In the genomic region with DNA sequence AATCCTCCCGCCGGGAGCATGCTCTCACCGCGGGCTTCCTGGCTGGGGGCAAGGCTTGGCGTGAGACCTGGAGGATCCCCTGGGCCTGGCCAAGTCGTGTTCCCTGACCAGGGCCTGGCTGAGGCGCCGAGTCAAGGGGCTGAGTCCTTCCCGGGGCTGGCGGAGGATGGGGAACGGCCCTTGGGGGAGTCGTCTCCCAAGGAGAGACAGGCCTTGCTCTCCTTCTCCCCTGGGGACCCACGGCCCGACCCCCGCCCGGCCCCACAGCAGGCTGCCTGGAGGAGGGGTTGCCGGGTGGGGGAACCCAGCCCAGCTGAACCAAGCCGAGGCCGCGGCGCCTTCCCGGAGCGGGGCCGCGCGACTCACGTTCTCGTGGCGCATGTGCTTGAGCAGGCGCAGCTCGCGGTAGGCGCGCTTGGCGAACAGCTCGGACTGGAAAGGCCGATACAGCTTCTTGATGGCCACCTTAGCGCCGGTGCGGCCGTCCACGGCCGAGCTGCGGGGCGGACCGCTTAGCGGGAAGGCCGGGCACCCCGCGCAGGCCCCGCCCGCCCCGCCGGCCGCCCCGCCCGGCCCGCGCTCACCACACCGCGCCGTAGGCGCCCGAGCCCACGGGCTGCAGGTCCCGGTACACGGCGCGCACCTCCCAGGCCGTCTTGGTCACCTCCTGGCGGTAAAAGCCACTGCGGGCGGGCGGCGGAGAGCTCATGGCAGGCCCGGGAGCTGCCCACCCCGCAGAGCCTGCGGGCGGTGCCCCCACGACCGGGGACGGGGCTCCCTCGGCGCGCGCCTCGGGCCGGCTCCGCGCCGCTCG, we compare ENCODE assay signal across 8 cellular contexts. TPM values are rescaled to one million over a fixed set of nuclear protein-coding genes. Genes with fewer than 3 reads are reported as not detected.
DNase-seq lines count a peak whose midpoint lies in the region; ATAC-seq and TF ChIP-seq lines count a peak whose summit lies in the region.

No MANE protein-coding gene starts in this region.

- no peak overlapping the region for H3K4ac ChIP-seq in mesendoderm (ENCODE audit: low read depth, low read length)

- H3K18ac ChIP-seq in mesendoderm (ENCODE audit: low read length) = peak overlapping the region; percentile 9

- H3K27ac ChIP-seq in SK-N-MC (no peak overlapping the region), dorsolateral prefrontal cortex (peak overlapping the region in 52 of 59 donors; percentile 19 to 88 (median 76)), mesendoderm (ENCODE audit: low read depth, low read length) (no peak overlapping the region), tibial artery (no peak overlapping the region)

- H3K9me3 ChIP-seq in SK-N-MC (ENCODE audit: low read depth, low read length) (no peaks in the 10 kb centered on the region), tibial artery (no peaks in the 10 kb centered on the region)

- intact Hi-C loops in dorsolateral prefrontal cortex (cut with DNase I) = no loop called here
- intact Hi-C loops in tibial artery (cut with DNase I; ENCODE audit: low total_unique reads) = no loop called here

- TF ChIP-seq CTCF in dorsolateral prefrontal cortex (IDR thresholded peaks at IDR 0.05 in 54 of 56, conservative IDR thresholded peaks at IDR 0.05 in 2 of 56; ENCODE audit: low read depth in 1 of 56, partially characterized antibody in 56 of 56) = no peak
- TF ChIP-seq CTCF in tibial artery (IDR thresholded peaks at IDR 0.05) = no peak

- DNase-seq in EH (ENCODE audit: low read depth) (peak; percentile 65), HEK293T (ENCODE audit: extremely low spot score) (peak; percentile 54), SK-N-MC (ENCODE audit: low read depth, low spot score) (no peak), dorsolateral prefrontal cortex (peak in 8 of 10 donors; percentile 48 to 79 (median 74)), mesendoderm (no peak), tibial artery (no peak)
- no peak for DNase-seq in central memory CD4-positive, alpha-beta T cell

- H2BK15ac ChIP-seq in mesendoderm (replicated peaks; ENCODE audit: low read depth) = no peak overlapping the region

- no peaks in the 10 kb centered on the region for H3K79me2 ChIP-seq in mesendoderm (ENCODE audit: control insufficient read depth, insufficient read depth, low read length)

- H3K9ac ChIP-seq in SK-N-MC (ENCODE audit: insufficient read length) (peak overlapping the region; percentile 69), mesendoderm (ENCODE audit: low read length) (peak overlapping the region; percentile 82)

- H2BK5ac ChIP-seq in mesendoderm (ENCODE audit: low read length) = no peak overlapping the region

- CTCF ChIA-PET in HEK293T (lab: Yijun Ruan, JAX) = interaction anchor here (1.1 to 1.4 kb wide), 3 partner anchors 8 to 19 kb away, joined by 4 read pairs; no protein-coding TSS in a partner anchor

- ATAC-seq in HG03520 (IDR thresholded peaks at IDR 0.05; ENCODE audit: unreplicated experiment) = no peak

- H3K4me1 ChIP-seq in mesendoderm (ENCODE audit: control insufficient read depth, low read depth, low read length) (no peaks in the 10 kb centered on the region), tibial artery (peaks cover 0 to 22% (median 11%) of the 10 kb centered on the region in 4 donors)

- no peak overlapping the region for H4K8ac ChIP-seq in mesendoderm (ENCODE audit: low read depth, low read length)

- H3K4me2 ChIP-seq in mesendoderm (ENCODE audit: low read length) = peak overlapping the region; percentile 62

- H3K23ac ChIP-seq in mesendoderm (ENCODE audit: low read length) = no peak overlapping the region

- H3K27me3 ChIP-seq in dorsolateral prefrontal cortex (peaks cover 0 to 31% (median 0%) of the 10 kb centered on the region in 45 donors), mesendoderm (ENCODE audit: insufficient read depth, low read length, poor library complexity) (no peaks in the 10 kb centered on the region), tibial artery (peaks cover 0 to 83% of the 10 kb centered on the region in 2 donors)

- POLR2A ChIA-PET in HEK293T (lab: Yijun Ruan, JAX) = interaction anchor here (0.8 to 1.9 kb wide), 11 partner anchors 8 to 265 kb away, joined by 3 to 13 read pairs (median 4); partner anchors contain the start of genes HDAC10 and SCO2

- peak overlapping the region; percentile 83 for H3K4me3 ChIP-seq in SK-N-MC
- peak overlapping the region; percentile 6 to 72 (median 59) for H3K4me3 ChIP-seq in dorsolateral prefrontal cortex
- H3K4me3 ChIP-seq in mesendoderm (ENCODE audit: low read length) = peak overlapping the region; percentile 55
- H3K4me3 ChIP-seq in tibial artery = peak overlapping the region; percentile 44 to 49

- H3K79me1 ChIP-seq in mesendoderm (ENCODE audit: low read length) = no peaks in the 10 kb centered on the region

- H4K5ac ChIP-seq in mesendoderm (ENCODE audit: low read length) = no peak overlapping the region

- no peak overlapping the region for H2AK5ac ChIP-seq in mesendoderm (ENCODE audit: low read length)

- peak overlapping the region; percentile 93 for H3K56ac ChIP-seq in mesendoderm (ENCODE audit: low read length)

- WGBS in mesendoderm (ENCODE audit: extremely low coverage, insufficient coverage, low lambda C conversion rate) = no CpG with 5 or more reads among the region's 92 CpGs

- no peak overlapping the region for H2BK120ac ChIP-seq in mesendoderm (ENCODE audit: low read depth, low read length)

- no peaks in the 10 kb centered on the region for H3K36me3 ChIP-seq in SK-N-MC (ENCODE audit: insufficient read depth, low read length)
- no peaks in the 10 kb centered on the region for H3K36me3 ChIP-seq in mesendoderm (ENCODE audit: control insufficient read depth, insufficient read depth, low read length)
- no peaks in the 10 kb centered on the region for H3K36me3 ChIP-seq in tibial artery

TF ChIP-seq in HEK293T, 16 proteins besides CTCF, POLR2A, EP300 and RAD21:
- TF ChIP-seq L3MBTL2 (conservative IDR thresholded peaks at IDR 0.05) (peak; percentile 73), HDGF (IDR thresholded peaks at IDR 0.05; ENCODE audit: borderline replicate concordance) (no peak), CTBP1 (IDR thresholded peaks at IDR 0.05; ENCODE audit: borderline replicate concordance) (no peak), ZNF384 (IDR thresholded peaks at IDR 0.05) (no peak)

RNA-seq across cellular contexts. Expression of gene MAPK12, which starts 0.5 kb away (rescaled TPM):
- 10 to 100 TPM; 21.8 to 70.3 (median 34.7) TPM for total RNA-seq in dorsolateral prefrontal cortex
- 5.1 TPM for polyA plus RNA-seq in mesendoderm (2013, experiment 1 of 2)
- 5.2 TPM for polyA plus RNA-seq in mesendoderm (2013, experiment 2 of 2)

RNA-seq across cellular contexts. Expression of gene MAPK11, which starts 9.2 kb away (rescaled TPM):
- 10 to 100 TPM; 25.8 to 78.7 (median 55.8) TPM for total RNA-seq in dorsolateral prefrontal cortex
- 0.42 TPM for polyA plus RNA-seq in mesendoderm (2013, experiment 1 of 2)
- 0.36 TPM for polyA plus RNA-seq in mesendoderm (2013, experiment 2 of 2)

RNA-seq across cellular contexts. Expression of gene HDAC10, which starts 9.9 kb away (rescaled TPM):
- total RNA-seq in dorsolateral prefrontal cortex = 10 to 100 TPM; 20.2 to 75.9 (median 39.0) TPM
- polyA plus RNA-seq in mesendoderm (2013, experiment 1 of 2) = 8.9 TPM
- 8.2 TPM for polyA plus RNA-seq in mesendoderm (2013, experiment 2 of 2)

RNA-seq across cellular contexts. Expression of gene TUBGCP6, which starts 16.2 kb away (rescaled TPM):
- total RNA-seq in dorsolateral prefrontal cortex = 10 to 100 TPM; 40.5 to 94.4 (median 60.7) TPM
- polyA plus RNA-seq in mesendoderm (2013, experiment 1 of 2) = 8.0 TPM
- polyA plus RNA-seq in mesendoderm (2013, experiment 2 of 2) = 7.6 TPM

RNA-seq across cellular contexts. Expression of gene PLXNB2, which starts 46.4 kb away (rescaled TPM):
- 100 to 1,000 TPM in 7 of 120 experiments, 10 to 100 TPM in 113; 45.2 to 131 (median 74.5) TPM for total RNA-seq in dorsolateral prefrontal cortex
- 34.1 TPM for polyA plus RNA-seq in mesendoderm (2013, experiment 1 of 2)
- polyA plus RNA-seq in mesendoderm (2013, experiment 2 of 2) = 33.7 TPM

Comparison
In these comparisons a context has a peak if more than half of its experiments do, and no peak if none do; other contexts are left out.
1. DNase-seq: peak in EH (single experiment), HEK293T (single experiment) and dorsolateral prefrontal cortex (8 of 10); none in SK-N-MC (single experiment), mesendoderm (single experiment), tibial artery (0 of 2) and central memory CD4-positive, alpha-beta T cell (single experiment).
2. H3K27ac ChIP-seq: peak in dorsolateral prefrontal cortex (52 of 59); none in SK-N-MC (single experiment), mesendoderm (single experiment) and tibial artery (0 of 2).
3. Peak in every context shown above with its lines, with median percentiles within 50 percentile points of each other: H3K4me3 ChIP-seq.